ENCODE assay signal across 19 cellular contexts in genomic region chr10:131955591-131956340, GRCh38.
"Had no signal": no experiment of that assay in that cellular context is flagged by ENCODE, and none has a peak within 500 bp of the region (broad histone marks: within the 10 kb centered on the region; RNA-seq: fewer than 3 reads in every experiment).

No MANE protein-coding gene starts in this region.

- H3K9me3 Mint-ChIP-seq: activated T-helper 2 cell treated with anti-CD3 and anti-CD28 coated beads, Interferon-gamma antibody, Interleukin-2, Interleukin-4, amounts not matched to agents 10 μg/mL and 5 μg/mL and 100 μg/mL, durations not matched to agents 14 hours and 24 hours and 36 hours; nephron had no signal

- H3K27ac ChIP-seq: colonic mucosa, esophagus squamous epithelium, left ventricle myocardium inferior, prostate gland, transverse colon had no signal

- H3K36me3 ChIP-seq: colonic mucosa had no signal

- H3K9me3 ChIP-seq: colonic mucosa, esophagus squamous epithelium, left ventricle myocardium inferior, prostate gland, transverse colon had no signal

- H3K27ac Mint-ChIP-seq: activated T-helper 2 cell treated with anti-CD3 and anti-CD28 coated beads, Interferon-gamma antibody, Interleukin-2, Interleukin-4, amounts not matched to agents 10 μg/mL and 5 μg/mL and 100 μg/mL, durations not matched to agents 14 hours and 24 hours and 36 hours; nephron had no signal

- H3K27me3 ChIP-seq: colonic mucosa, esophagus squamous epithelium, transverse colon had no signal

- ATAC-seq: SK-N-SH treated with all-trans-retinoic acid at 6 μM for 48 hours; stimulated activated naive CD8-positive, alpha-beta T cell treated with anti-CD3 and anti-CD28 coated beads, Interleukin-15, Interleukin-2, amounts not matched to agents 100 U/mL and 50 U/mL, for 24 hours had no signal

- H3K4me3 ChIP-seq: colonic mucosa, esophagus squamous epithelium, left ventricle myocardium inferior, prostate gland, smooth muscle cell, transverse colon had no signal

- H3K4me1 Mint-ChIP-seq: nephron had no signal

- H3K4me3 Mint-ChIP-seq: nephron had no signal

- DNase-seq: activated CD4-positive, alpha-beta T cell treated with anti-CD3 and anti-CD28 coated beads for 4 hours; activated CD8-positive, alpha-beta memory T cell treated with anti-CD3 and anti-CD28 coated beads, Interleukin-2, amount 50 U/mL, for 48 hours; activated naive CD4-positive, alpha-beta T cell treated with anti-CD3 and anti-CD28 coated beads, Interleukin-2, amount 50 U/mL, for 16 hours; caudate nucleus; colonic mucosa; esophagus squamous epithelium; hippocampal formation; kidney; left ventricle myocardium inferior; mesendoderm; occipital lobe; right cardiac atrium; stimulated activated naive CD8-positive, alpha-beta T cell treated with anti-CD3 and anti-CD28 coated beads, Interleukin-15, Interleukin-2, amounts not matched to agents 100 U/mL and 50 U/mL, for 24 hours; transverse colon had no signal

- H3K4me1 ChIP-seq: colonic mucosa, esophagus squamous epithelium, left ventricle myocardium inferior, prostate gland, transverse colon had no signal
